ENCODE assay signal across 8 cellular contexts in the genomic region with DNA sequence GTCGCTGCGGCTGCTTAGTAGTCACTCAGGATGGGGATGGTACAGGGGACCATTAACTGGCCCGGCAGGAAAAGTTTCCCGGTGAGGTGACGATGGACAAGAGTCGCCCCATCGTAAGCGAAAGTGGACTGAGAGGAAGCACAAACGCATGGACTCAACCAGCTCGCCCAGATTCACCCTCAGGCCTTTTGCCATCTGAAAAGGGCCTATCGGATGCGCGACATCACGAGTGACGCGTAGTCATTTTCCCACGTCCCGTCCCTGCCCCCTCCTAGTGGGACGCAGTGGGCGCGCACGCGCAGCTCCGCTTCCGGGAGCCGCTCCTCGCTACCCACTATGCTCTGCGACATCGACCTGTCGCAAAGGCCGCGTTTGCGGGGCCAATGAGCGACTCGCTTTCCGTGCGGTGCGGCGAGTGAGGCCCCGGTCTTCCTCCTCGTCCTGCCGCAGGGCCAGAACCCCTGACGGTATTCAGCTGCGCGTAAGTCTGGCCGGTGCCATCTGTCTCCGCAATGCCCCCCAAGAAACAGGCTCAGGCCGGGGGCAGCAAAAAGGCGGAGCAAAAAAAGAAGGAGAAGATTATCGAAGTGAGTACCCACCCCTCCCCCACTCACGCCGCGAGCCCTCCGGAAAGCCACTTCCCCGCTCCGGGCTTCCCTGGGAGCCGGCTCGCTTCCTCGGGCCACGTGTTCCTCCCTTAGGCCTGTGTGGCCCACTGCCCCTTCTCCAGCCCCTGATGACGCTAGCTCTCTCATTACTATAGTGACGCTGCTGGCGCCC. TPM values are rescaled to one million over a fixed set of nuclear protein-coding genes. Genes with fewer than 3 reads are reported as not detected.
DNase-seq lines count a peak whose midpoint lies in the region; ATAC-seq and TF ChIP-seq lines count a peak whose summit lies in the region.

Gene ZC3H15 (plus strand): TSS at position 390 of the 780 bp plus-strand sequence. CDS start 123 bp downstream, at position 513.

- peak; percentile 79 for ATAC-seq in GM19025 (IDR thresholded peaks at IDR 0.05; ENCODE audit: low read depth, unreplicated experiment)
- peak; percentile 82 for ATAC-seq in HG03342 (IDR thresholded peaks at IDR 0.05; ENCODE audit: unreplicated experiment)

- TF ChIP-seq CTCF in AG09319 (IDR thresholded peaks at IDR 0.05; ENCODE audit: low read depth, low read length): no peak

- DNase-seq in AG09319 (ENCODE audit: extremely low read depth, low read depth) (peak; percentile 95), NCI-H460 (ENCODE audit: extremely low read depth, low read depth) (peak; percentile 97), cerebellar nuclear complex (lab: John Stamatoyannopoulos, UW) (peak; percentile 76 to 90), islet precursor cell (peak; percentile 99)
- peak; percentile 93 for DNase-seq in activated CD4-positive, CD25-positive, alpha-beta regulatory T cell treated with anti-CD3 and anti-CD28 coated beads, Interleukin-2, amount 50 U/mL, for 72 hours
- peak; percentile 89 to 95 (median 94) for DNase-seq in stimulated activated CD4-positive, alpha-beta T cell treated with anti-CD3 and anti-CD28 coated beads, Interleukin-12 subunit alpha, Interleukin-12 subunit beta, amount 100 ng/mL, for 48 hours (ENCODE audit: low read depth in 2 of 3, low spot score in 1 of 3)

RNA-seq across cellular contexts. Expression of gene ZC3H15, which starts in this region (rescaled TPM):
- total RNA-seq in NCI-H460 (2014; rRNA removed; shearing (Covaris generic)): 116 and 132 TPM in 2 replicates
- polyA plus RNA-seq in NCI-H460 (2014; cell fraction: nucleus; rRNA removed): 81.9 and 159 TPM in 2 replicates

Comparison
In these comparisons a context has a peak if more than half of its experiments do, and no peak if none do; other contexts are left out.
1. Peak in every context shown above with its lines: DNase-seq and ATAC-seq.